In genomic region chr10:26457088-26457487, GRCh38 we compare ENCODE assay signal across 1 cellular context.
TF ChIP-seq lines count a peak whose summit lies in the region.

No MANE protein-coding gene starts in this region.

TF ChIP-seq in GM12878, 131 proteins besides CTCF, POLR2A, EP300 and RAD21 (continued from another document):
- TF ChIP-seq PRDM15 (CRISPR knock-in tag; IDR thresholded peaks at IDR 0.05), result no peak
- no peak for TF ChIP-seq BRCA1 (IDR thresholded peaks at IDR 0.05; ENCODE audit: low read depth, low read length)
- no peak; the same call in 1 of the 2 replicates for TF ChIP-seq BCL11A (IDR thresholded peaks at IDR 0.05; ENCODE audit: low read depth, low read length)
- TF ChIP-seq ESRRA (IDR thresholded peaks at IDR 0.05; ENCODE audit: low read length), result no peak
- peak; percentile 98 for TF ChIP-seq SPI1 (IDR thresholded peaks at IDR 0.05; ENCODE audit: borderline replicate concordance, insufficient read depth, low read depth, low read length)
- 0 out of 4 replicates have a peak, but pooled peaks of 1 of the 2 experiments have one; percentile 13 for TF ChIP-seq BHLHE40 (IDR thresholded peaks at IDR 0.05; ENCODE audit: borderline replicate concordance in 1 of 2, low read depth in 2 of 2, low read length in 1 of 2)
- TF ChIP-seq JUND (IDR thresholded peaks at IDR 0.05; ENCODE audit: low read depth, low read length), result no peak
- peak; percentile 51; the same call in 1 of the 2 replicates for TF ChIP-seq NKRF (conservative IDR thresholded peaks at IDR 0.05)
- peak; percentile 70 for TF ChIP-seq IRF4 (IDR thresholded peaks at IDR 0.05; ENCODE audit: low read depth, low read length)
- peak; percentile 81 for TF ChIP-seq TCF3 (IDR thresholded peaks at IDR 0.05; ENCODE audit: borderline replicate concordance, insufficient read depth, low read depth, low read length)
- TF ChIP-seq RUNX3 (IDR thresholded peaks at IDR 0.05; ENCODE audit: low read length), result peak; percentile 63
- TF ChIP-seq ATF3 (IDR thresholded peaks at IDR 0.05; ENCODE audit: borderline replicate concordance, extremely low read depth, low read depth, low read length), result no peak
- no peak for TF ChIP-seq ZBTB11 (CRISPR knock-in tag; IDR thresholded peaks at IDR 0.05)
- TF ChIP-seq RCOR1 (conservative IDR thresholded peaks at IDR 0.05; ENCODE audit: low read depth, low read length), result no peak
- no peak for TF ChIP-seq STAT1 (conservative IDR thresholded peaks at IDR 0.05)
- TF ChIP-seq PAX5 (IDR thresholded peaks at IDR 0.05; ENCODE audit: borderline replicate concordance, low read depth, low read length), result no peak
- no peak for TF ChIP-seq PAX8 (IDR thresholded peaks at IDR 0.05)
- no peak for TF ChIP-seq POLR2AphosphoS5 (IDR thresholded peaks at IDR 0.05; ENCODE audit: low read length)
- TF ChIP-seq ELK1 (IDR thresholded peaks at IDR 0.05; ENCODE audit: low read depth, low read length), result no peak
- TF ChIP-seq ZNF24 (IDR thresholded peaks at IDR 0.05), result peak; percentile 57; the same call in 1 of the 2 replicates
- no peak for TF ChIP-seq EGR1 (IDR thresholded peaks at IDR 0.05; ENCODE audit: borderline replicate concordance in 1 of 2, low read depth in 2 of 2, low read length in 2 of 2)
- no peak for TF ChIP-seq HSF1 (IDR thresholded peaks at IDR 0.05; ENCODE audit: low read depth, low read length)
- TF ChIP-seq CHD2 (IDR thresholded peaks at IDR 0.05; ENCODE audit: borderline replicate concordance, low read depth, low read length), result 0 out of 2 replicates have a peak, but pooled peaks have one; percentile 23
- TF ChIP-seq SIX5 (IDR thresholded peaks at IDR 0.05; ENCODE audit: low read depth, low read length, severe bottlenecking), result no peak
- TF ChIP-seq MYC (IDR thresholded peaks at IDR 0.05; ENCODE audit: insufficient read depth, insufficient read length, insufficient replicate concordance, low read length, severe bottlenecking), result no peak
- TF ChIP-seq CEBPB (IDR thresholded peaks at IDR 0.05; ENCODE audit: borderline replicate concordance in 1 of 2, low read depth in 2 of 2, low read length in 2 of 2), result no peak
- TF ChIP-seq MTA2 (IDR thresholded peaks at IDR 0.05; ENCODE audit: low read depth), result no peak
- TF ChIP-seq IKZF1 (conservative IDR thresholded peaks at IDR 0.05), result peak; percentile 55; the same call in 1 of the 2 replicates
- peak; percentile 39; the same call in 1 of the 2 replicates for TF ChIP-seq MTA3 (IDR thresholded peaks at IDR 0.05; ENCODE audit: borderline replicate concordance, low read length)
- TF ChIP-seq EED (IDR thresholded peaks at IDR 0.05; ENCODE audit: low read depth), result peak; percentile 71
- TF ChIP-seq E2F8 (IDR thresholded peaks at IDR 0.05; ENCODE audit: low read depth, partially characterized antibody), result no peak
